In genomic region chr1:183609313-183609712, GRCh38 we compare ENCODE assay signal across 9 cellular contexts. TPM values are rescaled to one million over a fixed set of nuclear protein-coding genes. Genes with fewer than 3 reads are reported as not detected.
DNase-seq lines count a peak whose midpoint lies in the region; ATAC-seq and TF ChIP-seq lines count a peak whose summit lies in the region.
"Had no signal": no experiment of that assay in that cellular context is flagged by ENCODE, and none has a peak within 500 bp of the region (broad histone marks: within the 10 kb centered on the region; RNA-seq: fewer than 3 reads in every experiment).

No MANE protein-coding gene starts in this region.

- peak; percentile 42 for TF ChIP-seq CTCF in LNCaP clone FGC (IDR thresholded peaks at IDR 0.05; ENCODE audit: control insufficient read depth, extremely low read depth, insufficient read depth)

- peak overlapping the region; percentile 48 for H3K27ac ChIP-seq in right cardiac atrium (ENCODE audit: low read length)
- H3K27ac ChIP-seq: SK-N-MC had no signal

- ATAC-seq in GM19438 (IDR thresholded peaks at IDR 0.05; ENCODE audit: low read depth, unreplicated experiment) (peak; percentile 39), right cardiac atrium (peak; percentile 89 to 91)
- ATAC-seq in stimulated activated naive CD8-positive, alpha-beta T cell treated with anti-CD3 and anti-CD28 coated beads, Interleukin-15, Interleukin-2, amounts not matched to agents 100 U/mL and 50 U/mL, for 24 hours, result peak; percentile 40

- 11% methylated on average over 5 of the region's 5 CpGs for WGBS in right cardiac atrium

- H3K4me3 ChIP-seq in LNCaP clone FGC (ENCODE audit: low read depth, low read length) (no peak overlapping the region), adipocyte (ENCODE audit: low read length) (peak overlapping the region; percentile 42), right cardiac atrium (ENCODE audit: low read length) (no peak overlapping the region)
- H3K4me3 ChIP-seq: SK-N-MC had no signal

- intact Hi-C loops in right cardiac atrium (cut with DNase I), result no loop called here

- peak overlapping the region; percentile 72 for H3K9ac ChIP-seq in adipocyte (ENCODE audit: low read length)

- H3K27me3 ChIP-seq in adipocyte (replicated peaks; ENCODE audit: control insufficient read depth, insufficient read depth, low read length) (no peaks in the 10 kb centered on the region), right cardiac atrium (ENCODE audit: control insufficient read depth, insufficient read depth) (no peaks in the 10 kb centered on the region)

- H3K36me3 ChIP-seq in adipocyte (ENCODE audit: control insufficient read depth, insufficient read depth, low read length, severe bottlenecking), result no peaks in the 10 kb centered on the region

- no peaks in the 10 kb centered on the region for H3K9me3 ChIP-seq in adipocyte (ENCODE audit: control insufficient read depth, low read length)
- no peaks in the 10 kb centered on the region for H3K9me3 ChIP-seq in right cardiac atrium (ENCODE audit: control insufficient read depth, low read length)

- peaks cover 24% of the 10 kb centered on the region for H3K4me1 ChIP-seq in adipocyte (ENCODE audit: control insufficient read depth, insufficient read depth, low read length)
- peaks cover 6% of the 10 kb centered on the region for H3K4me1 ChIP-seq in right cardiac atrium (ENCODE audit: control insufficient read depth, insufficient read depth, low read length)

- DNase-seq in COLO668 (lab: John Stamatoyannopoulos, UW; ENCODE audit: unreplicated experiment) (peak; percentile 18), LNCaP clone FGC (ENCODE audit: low read depth) (no peak), adipocyte (ENCODE audit: low read depth) (peak; percentile 87), right cardiac atrium (peak; percentile 68 to 87 (median 79)), NCI-H2029 (lab: John Stamatoyannopoulos, UW) (no peak)
- no peak for DNase-seq in stimulated activated naive CD8-positive, alpha-beta T cell treated with anti-CD3 and anti-CD28 coated beads, Interleukin-15, Interleukin-2, amounts not matched to agents 100 U/mL and 50 U/mL, for 24 hours
- DNase-seq in activated CD4-positive, alpha-beta T cell treated with anti-CD3 and anti-CD28 coated beads, Interleukin-2, amount 50 U/mL, for 48 hours, result no peak

RNA-seq across cellular contexts. Expression of gene NCF2, which starts 19.1 kb away (rescaled TPM):
- 1 to 10 TPM; 3.3 to 6.4 (median 6.0) TPM for total RNA-seq in right cardiac atrium
- 1.4 TPM for polyA plus RNA-seq in right cardiac atrium

RNA-seq across cellular contexts. Expression of gene ARPC5, which starts 26.3 kb away (rescaled TPM):
- total RNA-seq in right cardiac atrium, result 10 to 100 TPM; 36.5 to 74.7 (median 52.4) TPM
- polyA plus RNA-seq in right cardiac atrium, result 41.1 TPM

RNA-seq across cellular contexts. Expression of gene APOBEC4, which starts 43.8 kb away (rescaled TPM):
- under 1 TPM in 1 of 4 donors, not detected in 3; 0.09 TPM for total RNA-seq in right cardiac atrium
- not detected for polyA plus RNA-seq in right cardiac atrium

Comparison
In these comparisons a context has a peak if more than half of its experiments do, and no peak if none do; other contexts are left out.
1. DNase-seq: peak in COLO668 (single experiment), adipocyte (single experiment) and right cardiac atrium (3 of 3); none in LNCaP clone FGC (single experiment), stimulated activated naive CD8-positive, alpha-beta T cell treated with anti-CD3 and anti-CD28 coated beads, Interleukin-15, Interleukin-2, amounts not matched to agents 100 U/mL and 50 U/mL, for 24 hours (single experiment), NCI-H2029 (single experiment) and activated CD4-positive, alpha-beta T cell treated with anti-CD3 and anti-CD28 coated beads, Interleukin-2, amount 50 U/mL, for 48 hours (0 of 2).
2. ATAC-seq: peak in every context shown above with its lines; median percentile 90 in right cardiac atrium; 40 in stimulated activated naive CD8-positive, alpha-beta T cell treated with anti-CD3 and anti-CD28 coated beads, Interleukin-15, Interleukin-2, amounts not matched to agents 100 U/mL and 50 U/mL, for 24 hours; 39 in GM19438.